ENCODE assay signal across 25 cellular contexts in genomic region chr7:64838691-64839090, GRCh38.
"Had no signal": no experiment of that assay in that cellular context is flagged by ENCODE, and none has a peak within 500 bp of the region (broad histone marks: within the 10 kb centered on the region; RNA-seq: fewer than 3 reads in every experiment).

No MANE protein-coding gene starts in this region.

- H3K9me3 ChIP-seq: esophagus muscularis mucosa, gastrocnemius medialis, heart right ventricle, lower lobe of right lung had no signal

- ATAC-seq: gastrocnemius medialis, heart right ventricle, left cardiac atrium, left lung, left ventricle myocardium superior, lower lobe of right lung, mucosa of descending colon had no signal

- H3K27me3 ChIP-seq: dorsolateral prefrontal cortex, esophagus muscularis mucosa, gastrocnemius medialis, heart right ventricle, left lung had no signal

- H3K4me3 Mint-ChIP-seq: mesothelial cell of epicardium, naive B cell had no signal

- FAIRE-seq: colon, endothelial cell of umbilical vein, islet of Langerhans, keratinocyte had no signal

- H3K36me3 ChIP-seq: esophagus muscularis mucosa, gastrocnemius medialis, heart right ventricle, left lung, lower lobe of right lung had no signal

- H3K4me1 Mint-ChIP-seq: mesothelial cell of epicardium had no signal

- H3K27ac ChIP-seq: coronary artery, dorsolateral prefrontal cortex, esophagus muscularis mucosa, gastrocnemius medialis, heart right ventricle, left lung, lower lobe of right lung had no signal

- H3K4me1 ChIP-seq: esophagus muscularis mucosa, gastrocnemius medialis, heart right ventricle, left lung, lower lobe of right lung had no signal

- H3K27me3 Mint-ChIP-seq: naive B cell had no signal

- H3K27ac Mint-ChIP-seq: mesothelial cell of epicardium had no signal

- H3K4me3 ChIP-seq: coronary artery, dorsolateral prefrontal cortex, esophagus muscularis mucosa, gastrocnemius medialis, heart right ventricle, left lung, lower lobe of right lung, mucosa of descending colon had no signal

- DNase-seq: dermis blood vessel endothelial cell; dorsolateral prefrontal cortex; effector CD4-positive, alpha-beta T cell; effector memory CD4-positive, alpha-beta T cell; foreskin fibroblast; foreskin melanocyte; gastrocnemius medialis; glutamatergic neuron; head of caudate nucleus; heart right ventricle; hippocampal formation; left cardiac atrium; left lung; left ventricle myocardium superior; lower lobe of right lung; mesenchymal stem cell; mucosa of descending colon; naive B cell had no signal
